1 cellular context compared by ENCODE assay signal in genomic region chr4:185380320-185380719, GRCh38.
TF ChIP-seq lines count a peak whose summit lies in the region.

No MANE protein-coding gene starts in this region.

TF ChIP-seq in HepG2, 621 proteins besides CTCF, POLR2A, EP300 and RAD21 (continued from another document and continues in another):
- TF ChIP-seq ZNF407 (CRISPR knock-in tag; IDR thresholded peaks at IDR 0.05; ENCODE audit: not compliant biosample characterization) (no peak), ZFP82 (CRISPR knock-in tag; IDR thresholded peaks at IDR 0.05; ENCODE audit: borderline replicate concordance) (0 out of 2 replicates have a peak, but pooled peaks have one; percentile 41), ZBTB25 (CRISPR knock-in tag; IDR thresholded peaks at IDR 0.05) (no peak), ZSCAN30 (CRISPR knock-in tag; IDR thresholded peaks at IDR 0.05) (no peak), ZNF883 (CRISPR knock-in tag; IDR thresholded peaks at IDR 0.05; ENCODE audit: not compliant biosample characterization) (no peak), ZNF839 (CRISPR knock-in tag; IDR thresholded peaks at IDR 0.05; ENCODE audit: borderline replicate concordance) (no peak), ZNF614 (CRISPR knock-in tag; IDR thresholded peaks at IDR 0.05; ENCODE audit: borderline replicate concordance) (peak; percentile 17; the same call in 1 of the 2 replicates), PRDM10 (CRISPR knock-in tag; IDR thresholded peaks at IDR 0.05; ENCODE audit: low read depth) (no peak), HES4 (CRISPR knock-in tag; IDR thresholded peaks at IDR 0.05; ENCODE audit: borderline replicate concordance) (no peak), U2AF2 (IDR thresholded peaks at IDR 0.05; ENCODE audit: low read depth, low read length) (no peak), HNF1A (IDR thresholded peaks at IDR 0.05; ENCODE audit: low read depth) (no peak), HNF1A (CRISPR knock-in tag; IDR thresholded peaks at IDR 0.05; ENCODE audit: borderline replicate concordance) (no peak), ZNF501 (CRISPR knock-in tag; IDR thresholded peaks at IDR 0.05) (no peak), ZNF644 (CRISPR knock-in tag; IDR thresholded peaks at IDR 0.05; ENCODE audit: low read depth) (peak; percentile 97), ZC3H13 (CRISPR knock-in tag; IDR thresholded peaks at IDR 0.05) (no peak), ZNF574 (CRISPR knock-in tag; IDR thresholded peaks at IDR 0.05) (peak; percentile 32; the same call in 1 of the 2 replicates), SALL2 (CRISPR knock-in tag; IDR thresholded peaks at IDR 0.05) (no peak), MXD3 (CRISPR knock-in tag; IDR thresholded peaks at IDR 0.05) (no peak), THAP7 (CRISPR knock-in tag; IDR thresholded peaks at IDR 0.05) (no peak), ZNF597 (CRISPR knock-in tag; IDR thresholded peaks at IDR 0.05) (no peak), SOX13 (IDR thresholded peaks at IDR 0.05) (no peak), SOX13 (CRISPR knock-in tag; conservative IDR thresholded peaks at IDR 0.05 in 1 of 2, IDR thresholded peaks at IDR 0.05 in 1 of 2) (peak in 1 of 2 experiments; percentile 56; a peak in 1 of 4 replicates), ZNF34 (CRISPR knock-in tag; IDR thresholded peaks at IDR 0.05; ENCODE audit: borderline replicate concordance) (no peak)
